ENCODE assay signal across 28 cellular contexts in the genomic region with DNA sequence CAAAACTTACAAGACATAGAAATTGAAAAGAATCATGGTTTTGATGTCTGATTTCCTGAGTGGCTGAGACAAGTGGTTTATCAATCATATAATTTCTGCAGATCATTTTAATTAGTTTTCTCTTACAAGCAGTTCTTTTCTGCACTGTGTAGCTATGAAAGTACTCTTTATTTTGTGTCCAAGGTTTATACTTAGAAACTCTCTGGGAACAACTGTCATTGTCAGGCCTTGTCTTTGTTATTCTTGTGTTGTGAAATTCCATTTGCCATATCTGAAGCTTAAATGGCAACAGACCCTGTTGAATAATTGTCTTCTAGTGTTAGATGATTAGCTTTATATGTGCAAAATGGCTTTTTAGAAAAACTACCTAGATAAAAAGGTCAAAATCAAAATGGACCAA.
"Had no signal": no experiment of that assay in that cellular context is flagged by ENCODE, and none has a peak within 500 bp of the region (broad histone marks: within the 10 kb centered on the region; RNA-seq: fewer than 3 reads in every experiment).

No MANE protein-coding gene starts in this region.

- H3K4me3 Mint-ChIP-seq: activated B cell treated with CpG ODN at 0.5 μM for 24 hours; activated CD4-positive, alpha-beta memory T cell treated with anti-CD3 and anti-CD28 coated beads for 36 hours; activated CD4-positive, alpha-beta T cell treated with anti-CD3 and anti-CD28 coated beads, Interleukin-2, amount 10 ng/mL, durations not matched to agents 24 days and 14 days; activated CD8-positive, alpha-beta memory T cell treated with anti-CD3 and anti-CD28 coated beads, Interleukin-2, amount 10 ng/mL, durations not matched to agents 7 days and 5 days; activated CD8-positive, alpha-beta T cell treated with anti-CD3 and anti-CD28 coated beads, Interleukin-2, amount 10 ng/mL, durations not matched to agents 7 days and 5 days; activated naive CD4-positive, alpha-beta T cell treated with anti-CD3 and anti-CD28 coated beads for 36 hours; activated naive CD4-positive, alpha-beta T cell treated with anti-CD3 and anti-CD28 coated beads, Interleukin-2, amount 50 U/mL, for 24 hours; activated naive CD8-positive, alpha-beta T cell treated with anti-CD3 and anti-CD28 coated beads for 36 hours; activated naive CD8-positive, alpha-beta T cell treated with anti-CD3 and anti-CD28 coated beads, Interleukin-2, amount 50 U/mL, for 24 hours; T-helper 17 cell; T-helper 2 cell treated with Interferon-gamma antibody and Interleukin-4, amounts not matched to agents 5 μg/mL and 100 μg/mL, for 36 hours had no signal

- ATAC-seq: activated CD4-positive, CD25-positive, alpha-beta regulatory T cell treated with anti-CD3 and anti-CD28 coated beads, Interleukin-2, amount 50 U/mL, for 24 hours; activated CD8-positive, alpha-beta memory T cell treated with anti-CD3 and anti-CD28 coated beads, Interleukin-2, amount 10 ng/mL, durations not matched to agents 7 days and 5 days; activated CD8-positive, alpha-beta T cell treated with anti-CD3 and anti-CD28 coated beads, Interleukin-2, amount 10 ng/mL, durations not matched to agents 7 days and 5 days; activated naive CD8-positive, alpha-beta T cell treated with anti-CD3 and anti-CD28 coated beads, Interleukin-2, amount 50 U/mL, for 24 hours; body of pancreas; T-helper 17 cell had no signal

- DNase-seq: activated B cell treated with CpG ODN at 0.5 μM for 24 hours; activated CD4-positive, alpha-beta memory T cell treated with anti-CD3 and anti-CD28 coated beads for 36 hours; activated CD4-positive, alpha-beta T cell treated with anti-CD3 and anti-CD28 coated beads, Interleukin-2, amount 10 ng/mL, durations not matched to agents 24 days and 14 days; activated CD8-positive, alpha-beta memory T cell treated with anti-CD3 and anti-CD28 coated beads, Interleukin-2, amount 10 ng/mL, durations not matched to agents 7 days and 5 days; activated CD8-positive, alpha-beta memory T cell treated with anti-CD3 and anti-CD28 coated beads, Interleukin-2, amount 50 U/mL, for 4 hours; activated CD8-positive, alpha-beta T cell treated with anti-CD3 and anti-CD28 coated beads, Interleukin-2, amount 10 ng/mL, durations not matched to agents 7 days and 5 days; activated naive CD4-positive, alpha-beta T cell treated with anti-CD3 and anti-CD28 coated beads for 36 hours; activated naive CD8-positive, alpha-beta T cell treated with anti-CD3 and anti-CD28 coated beads for 36 hours; activated naive CD8-positive, alpha-beta T cell treated with anti-CD3 and anti-CD28 coated beads, Interleukin-2, amount 50 U/mL, for 24 hours; activated T-cell treated with anti-CD3 and anti-CD28 coated beads, Interleukin-2, amount 50 U/mL, for 1 hour; activated T-cell treated with anti-CD3 and anti-CD28 coated beads, Interleukin-2, amount 50 U/mL, for 48 hours; adrenal gland; amygdala; aorta; body of pancreas; central memory CD4-positive, alpha-beta T cell; colonic mucosa; effector CD8-positive, alpha-beta T cell; esophagus squamous epithelium; foreskin melanocyte; T-helper 1 cell; T-helper 17 cell; T1000; WERI-Rb-1 had no signal

- H3K4me1 Mint-ChIP-seq: activated B cell treated with CpG ODN at 0.5 μM for 24 hours; activated CD4-positive, alpha-beta T cell treated with anti-CD3 and anti-CD28 coated beads, Interleukin-2, amount 10 ng/mL, durations not matched to agents 24 days and 14 days; activated CD8-positive, alpha-beta memory T cell treated with anti-CD3 and anti-CD28 coated beads, Interleukin-2, amount 10 ng/mL, durations not matched to agents 7 days and 5 days; activated naive CD4-positive, alpha-beta T cell treated with anti-CD3 and anti-CD28 coated beads, Interleukin-2, amount 50 U/mL, for 24 hours; activated naive CD8-positive, alpha-beta T cell treated with anti-CD3 and anti-CD28 coated beads for 36 hours; activated naive CD8-positive, alpha-beta T cell treated with anti-CD3 and anti-CD28 coated beads, Interleukin-2, amount 50 U/mL, for 24 hours; T-helper 17 cell had no signal

- H3K9me3 Mint-ChIP-seq: activated B cell treated with CpG ODN at 0.5 μM for 24 hours; activated CD4-positive, alpha-beta memory T cell treated with anti-CD3 and anti-CD28 coated beads for 36 hours; activated CD4-positive, alpha-beta T cell treated with anti-CD3 and anti-CD28 coated beads, Interleukin-2, amount 10 ng/mL, durations not matched to agents 24 days and 14 days; activated naive CD4-positive, alpha-beta T cell treated with anti-CD3 and anti-CD28 coated beads for 36 hours; activated naive CD4-positive, alpha-beta T cell treated with anti-CD3 and anti-CD28 coated beads, Interleukin-2, amount 50 U/mL, for 24 hours; activated naive CD8-positive, alpha-beta T cell treated with anti-CD3 and anti-CD28 coated beads for 36 hours; activated naive CD8-positive, alpha-beta T cell treated with anti-CD3 and anti-CD28 coated beads, Interleukin-2, amount 50 U/mL, for 24 hours; T-helper 2 cell treated with Interferon-gamma antibody and Interleukin-4, amounts not matched to agents 5 μg/mL and 100 μg/mL, for 36 hours had no signal

- H3K9me3 ChIP-seq: adrenal gland, body of pancreas, colonic mucosa, esophagus squamous epithelium had no signal

- H3K4me1 ChIP-seq: adrenal gland, body of pancreas, colonic mucosa, esophagus squamous epithelium had no signal

- H3K4me3 ChIP-seq: adrenal gland, body of pancreas, colonic mucosa, esophagus squamous epithelium had no signal

- H3K27me3 ChIP-seq: adrenal gland, body of pancreas, colonic mucosa, esophagus squamous epithelium had no signal

- H3K27ac ChIP-seq: adrenal gland, body of pancreas, colonic mucosa, epithelial cell of prostate, esophagus squamous epithelium, WERI-Rb-1 had no signal

- H3K36me3 Mint-ChIP-seq: activated CD4-positive, alpha-beta memory T cell treated with anti-CD3 and anti-CD28 coated beads for 36 hours; activated CD8-positive, alpha-beta memory T cell treated with anti-CD3 and anti-CD28 coated beads, Interleukin-2, amount 10 ng/mL, durations not matched to agents 7 days and 5 days; activated naive CD4-positive, alpha-beta T cell treated with anti-CD3 and anti-CD28 coated beads, Interleukin-2, amount 50 U/mL, for 24 hours; activated naive CD8-positive, alpha-beta T cell treated with anti-CD3 and anti-CD28 coated beads for 36 hours had no signal

- H3K27ac Mint-ChIP-seq: activated B cell treated with CpG ODN at 0.5 μM for 24 hours; activated CD4-positive, alpha-beta memory T cell treated with anti-CD3 and anti-CD28 coated beads for 36 hours; activated CD4-positive, alpha-beta T cell treated with anti-CD3 and anti-CD28 coated beads, Interleukin-2, amount 10 ng/mL, durations not matched to agents 24 days and 14 days; activated CD8-positive, alpha-beta memory T cell treated with anti-CD3 and anti-CD28 coated beads, Interleukin-2, amount 10 ng/mL, durations not matched to agents 7 days and 5 days; activated CD8-positive, alpha-beta T cell treated with anti-CD3 and anti-CD28 coated beads, Interleukin-2, amount 10 ng/mL, durations not matched to agents 7 days and 5 days; activated naive CD4-positive, alpha-beta T cell treated with anti-CD3 and anti-CD28 coated beads for 36 hours; activated naive CD4-positive, alpha-beta T cell treated with anti-CD3 and anti-CD28 coated beads, Interleukin-2, amount 50 U/mL, for 24 hours; activated naive CD8-positive, alpha-beta T cell treated with anti-CD3 and anti-CD28 coated beads for 36 hours; activated naive CD8-positive, alpha-beta T cell treated with anti-CD3 and anti-CD28 coated beads, Interleukin-2, amount 50 U/mL, for 24 hours; T-helper 17 cell; T-helper 2 cell treated with Interferon-gamma antibody and Interleukin-4, amounts not matched to agents 5 μg/mL and 100 μg/mL, for 36 hours had no signal

- H3K36me3 ChIP-seq: adrenal gland, colonic mucosa, esophagus squamous epithelium, WERI-Rb-1 had no signal

- H3K27me3 Mint-ChIP-seq: activated B cell treated with CpG ODN at 0.5 μM for 24 hours; activated CD4-positive, alpha-beta T cell treated with anti-CD3 and anti-CD28 coated beads, Interleukin-2, amount 10 ng/mL, durations not matched to agents 24 days and 14 days; activated CD8-positive, alpha-beta memory T cell treated with anti-CD3 and anti-CD28 coated beads, Interleukin-2, amount 10 ng/mL, durations not matched to agents 7 days and 5 days; activated naive CD8-positive, alpha-beta T cell treated with anti-CD3 and anti-CD28 coated beads, Interleukin-2, amount 50 U/mL, for 24 hours had no signal
